In genomic region chr11:33731723-33732164, GRCh38 we compare ENCODE assay signal across 7 cellular contexts. TPM values are rescaled to one million over a fixed set of nuclear protein-coding genes. Genes with fewer than 3 reads are reported as not detected.
DNase-seq lines count a peak whose midpoint lies in the region; ATAC-seq and TF ChIP-seq lines count a peak whose summit lies in the region.
"Not testable (repeated sequence)": the region's sequence is repeated elsewhere in the genome, so short reads cannot be mapped to it uniquely, and the experiment has no call there.

No MANE protein-coding gene starts in this region.

- H2AFZ ChIP-seq in PC-3 (ENCODE audit: low read length) = not testable (repeated sequence)

- H3K27me3 Mint-ChIP-seq in glutamatergic neuron (ENCODE audit: unreplicated experiment) = not testable (repeated sequence)

- peak overlapping the region; percentile 18 for H3K27ac Mint-ChIP-seq in glutamatergic neuron (ENCODE audit: unreplicated experiment)

- not testable (repeated sequence) for H3F3A ChIP-seq in PC-3 (ENCODE audit: low read length, unreplicated experiment)

- peak overlapping the region; percentile 75 for H3K4me2 ChIP-seq in PC-3 (ENCODE audit: low read length)

- CTCF ChIA-PET in PC-3 (lab: Charles Lee) = not testable (repeated sequence)

- not testable (repeated sequence) for H3K36me3 Mint-ChIP-seq in glutamatergic neuron (ENCODE audit: unreplicated experiment)

- H3K4me3 ChIP-seq in PC-3 (ENCODE audit: low read length) (peak overlapping the region; percentile 27; the same call in 1 of the 2 replicates), neutrophil (ENCODE audit: low read depth in 1 of 2, low read length in 1 of 2) (peak overlapping the region in 1 of 2 experiments; percentile 5)
- H3K4me3 ChIP-seq in astrocyte of the spinal cord (ENCODE audit: low read depth, low read length) = not testable (repeated sequence)

- H3K79me2 ChIP-seq in PC-3 (ENCODE audit: low read length) = peaks cover 94% of the 10 kb centered on the region

- not testable (repeated sequence) for BruUV-seq in PC-3 (replicated peaks; lab: Mats Ljungman, UMichigan)

- H3K9ac ChIP-seq in PC-3 (ENCODE audit: low read length) = not testable (repeated sequence)

- not testable (repeated sequence) for DNase-seq in PC-3, glutamatergic neuron
- DNase-seq in activated T-cell treated with anti-CD3 and anti-CD28 coated beads for 48 hours (ENCODE audit: low read depth) = peak; percentile 30
- DNase-seq in astrocyte of the spinal cord (ENCODE audit: low read depth, low spot score) = peak; percentile 42
- peak; percentile 50 for DNase-seq in stimulated activated CD8-positive, alpha-beta memory T cell treated with anti-CD3 and anti-CD28 coated beads, Interleukin-4, amount 100 ng/mL, for 48 hours

- H3K9me2 ChIP-seq in PC-3 (replicated peaks; ENCODE audit: low read length) = not testable (repeated sequence)

- POLR2A ChIA-PET in PC-3 (lab: Charles Lee; ENCODE audit: unreplicated experiment) = not testable (repeated sequence)

- not testable (repeated sequence) for H3K9me3 Mint-ChIP-seq in glutamatergic neuron (ENCODE audit: unreplicated experiment)

- peaks cover 58% of the 10 kb centered on the region for H4K20me1 ChIP-seq in PC-3 (ENCODE audit: low read length)

- not testable (repeated sequence) for H3K27ac ChIP-seq in PC-3 (ENCODE audit: low read length)
- H3K27ac ChIP-seq in neutrophil = peak overlapping the region; percentile 76

- in situ Hi-C loops in astrocyte of the spinal cord (cut with HindIII; ENCODE audit: low sequenced_read_pairs) = not testable (repeated sequence)

- intact Hi-C loops in PC-3 (cut with micrococcal nuclease) = not testable (repeated sequence)

- not testable (repeated sequence) for H3K4me3 Mint-ChIP-seq in glutamatergic neuron (ENCODE audit: unreplicated experiment)

- H3K4me1 ChIP-seq in PC-3 (ENCODE audit: insufficient read depth, low read length) = peaks cover 32% of the 10 kb centered on the region
- peaks cover 36 to 38% of the 10 kb centered on the region in 2 experiments for H3K4me1 ChIP-seq in neutrophil (ENCODE audit: control insufficient read depth in 1 of 2, insufficient read depth in 1 of 2, low read depth in 1 of 2, low read length in 1 of 2)

- not testable (repeated sequence) for H3K27me3 ChIP-seq in PC-3 (ENCODE audit: low read length); neutrophil

- H3K9me3 ChIP-seq in PC-3 (ENCODE audit: low read length); neutrophil: not testable (repeated sequence)

- not testable (repeated sequence) for TF ChIP-seq CTCF in PC-3 (conservative IDR thresholded peaks at IDR 0.05; ENCODE audit: low read depth, low read length); astrocyte of the spinal cord (IDR thresholded peaks at IDR 0.05; ENCODE audit: low read depth, low read length); glutamatergic neuron (IDR thresholded peaks at IDR 0.05; ENCODE audit: partially characterized antibody, unreplicated experiment); neutrophil (IDR thresholded peaks at IDR 0.05)

- H3K4me1 Mint-ChIP-seq in glutamatergic neuron (ENCODE audit: low read depth, unreplicated experiment) = peaks cover 18% of the 10 kb centered on the region

- peak; percentile 20 for ATAC-seq in GM19395 (IDR thresholded peaks at IDR 0.05; ENCODE audit: unreplicated experiment)
- not testable (repeated sequence) for ATAC-seq in PC-3

- peaks cover 49% of the 10 kb centered on the region for H3K36me3 ChIP-seq in PC-3 (ENCODE audit: low read depth, low read length)
- H3K36me3 ChIP-seq in neutrophil = not testable (repeated sequence)

RNA-seq across cellular contexts. Expression of gene CD59, which starts 4.5 kb away (rescaled TPM):
- total RNA-seq in PC-3 (2014; rRNA removed) (134 and 170 TPM in 2 replicates), glutamatergic neuron (ENCODE audit: unreplicated experiment) (105 TPM)

RNA-seq across cellular contexts. Expression of gene C11orf91, which starts 31.1 kb away (rescaled TPM):
- total RNA-seq in PC-3 (2014; rRNA removed) (1.0 TPM in 1 of 2 replicates, not detected in the other), glutamatergic neuron (ENCODE audit: unreplicated experiment) (not detected)

RNA-seq across cellular contexts. Expression of gene FBXO3, which starts 42.6 kb away (rescaled TPM):
- total RNA-seq in PC-3 (2014; rRNA removed) = 20.2 and 22.5 TPM in 2 replicates
- 30.5 TPM for total RNA-seq in glutamatergic neuron (ENCODE audit: unreplicated experiment)
